In the genomic region with DNA sequence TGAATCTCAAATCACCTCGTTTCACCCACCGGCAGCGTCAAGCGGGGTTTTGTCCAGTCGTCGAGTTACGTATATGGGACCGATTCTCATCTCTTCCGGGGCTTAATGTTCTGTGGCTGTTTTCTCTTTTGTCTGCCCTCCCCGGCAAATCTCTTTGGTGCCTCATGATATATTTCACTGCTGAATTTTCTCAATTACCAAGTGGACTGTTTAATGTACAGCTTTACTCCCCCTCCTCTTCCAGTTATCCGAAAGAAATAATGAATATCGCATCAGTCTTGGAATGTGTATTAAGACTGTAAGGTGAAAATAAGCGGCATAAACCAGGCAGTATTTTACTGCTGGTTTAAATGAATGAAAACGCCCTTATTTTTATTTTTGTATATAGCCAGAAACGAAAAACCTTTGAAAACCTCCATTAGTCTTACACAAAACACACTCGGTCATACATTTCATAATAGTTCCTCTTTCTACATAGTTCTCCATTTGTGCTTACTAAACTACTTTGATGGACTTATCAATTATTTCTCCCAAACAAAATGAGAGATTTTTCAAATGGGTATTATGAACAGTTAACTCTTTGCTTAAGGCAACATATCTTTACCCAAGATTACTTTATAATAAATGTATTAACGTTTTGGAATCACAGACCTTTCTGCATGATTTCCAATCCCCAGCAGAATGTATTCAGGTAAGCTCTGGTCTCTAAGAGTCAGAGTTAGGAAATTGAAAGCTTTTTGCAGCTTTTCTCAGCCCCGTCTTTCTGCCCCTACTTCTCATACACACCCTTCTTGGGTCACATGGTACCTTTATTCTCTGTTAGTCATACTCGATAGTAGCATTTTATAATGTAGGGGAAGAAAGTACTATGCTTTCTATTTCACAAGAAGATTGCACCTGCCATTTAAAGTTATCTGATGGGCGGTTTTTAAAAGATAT, we compare ENCODE assay signal across 7 cellular contexts. TPM values are rescaled to one million over a fixed set of nuclear protein-coding genes. Genes with fewer than 3 reads are reported as not detected.
DNase-seq lines count a peak whose midpoint lies in the region; ATAC-seq and TF ChIP-seq lines count a peak whose summit lies in the region.

No MANE protein-coding gene starts in this region.

- H3K79me2 ChIP-seq in Karpas-422 (ENCODE audit: low read length), result peaks cover 60% of the 10 kb centered on the region

- H3K4me3 Mint-ChIP-seq in activated CD4-positive, alpha-beta memory T cell treated with anti-CD3 and anti-CD28 coated beads, Interleukin-2, amount 10 ng/mL, durations not matched to agents 7 days and 5 days, result peak overlapping the region; percentile 96

- H3K36me3 Mint-ChIP-seq in activated CD4-positive, alpha-beta memory T cell treated with anti-CD3 and anti-CD28 coated beads, Interleukin-2, amount 10 ng/mL, durations not matched to agents 7 days and 5 days (ENCODE audit: low read depth), result peaks cover 3% of the 10 kb centered on the region

- H3K9ac ChIP-seq in Karpas-422 (ENCODE audit: low read length) (peak overlapping the region; percentile 84), skeletal muscle satellite cell (ENCODE audit: low read depth, low read length) (peak overlapping the region; percentile 94)

- POLR2A ChIA-PET in activated CD4-positive, alpha-beta memory T cell treated with anti-CD3 and anti-CD28 coated beads, Interleukin-2, amount 10 ng/mL, durations not matched to agents 7 days and 5 days (lab: Charles Lee), result interaction anchor here (1.2 to 2.0 kb wide), 4 partner anchors 8 to 1965 kb away, joined by 4 to 7 read pairs (median 6); partner anchors contain the start of genes KDM6A, NDUFB11, RBM10 and SLC9A7

- H3K4me2 ChIP-seq in Karpas-422 (ENCODE audit: low read depth, low read length, poor library complexity, severe bottlenecking) (peak overlapping the region; percentile 86), skeletal muscle satellite cell (ENCODE audit: low read length) (peak overlapping the region; percentile 76)

- H3K27ac Mint-ChIP-seq in activated CD4-positive, alpha-beta memory T cell treated with anti-CD3 and anti-CD28 coated beads, Interleukin-2, amount 10 ng/mL, durations not matched to agents 7 days and 5 days, result peak overlapping the region; percentile 95

- intact Hi-C loops in right cardiac atrium (cut with DNase I), result no loop called here

- peak overlapping the region; percentile 59 for H3K4me3 ChIP-seq in GM12865 (ENCODE audit: low read depth, low read length)
- H3K4me3 ChIP-seq in Karpas-422 (ENCODE audit: low read length), result peak overlapping the region; percentile 83
- H3K4me3 ChIP-seq in right cardiac atrium (ENCODE audit: low read length), result peak overlapping the region; percentile 84
- peak overlapping the region; percentile 81 for H3K4me3 ChIP-seq in skeletal muscle satellite cell (ENCODE audit: low read length)

- H3K36me3 ChIP-seq in Karpas-422 (ENCODE audit: insufficient read depth, low read length) (no peaks in the 10 kb centered on the region), skeletal muscle satellite cell (ENCODE audit: insufficient read depth, low read length) (no peaks in the 10 kb centered on the region)

- H3K27me3 ChIP-seq in Karpas-422 (ENCODE audit: low read length) (no peaks in the 10 kb centered on the region), right cardiac atrium (ENCODE audit: control insufficient read depth, insufficient read depth) (no peaks in the 10 kb centered on the region), skeletal muscle satellite cell (ENCODE audit: control insufficient read depth, insufficient read depth, low read length) (peaks cover 4% of the 10 kb centered on the region)

- peak; percentile 36 for DNase-seq in GM12865 (ENCODE audit: low read depth)
- DNase-seq in Karpas-422, result peak; percentile 60
- peak; percentile 60 for DNase-seq in activated CD4-positive, alpha-beta memory T cell treated with anti-CD3 and anti-CD28 coated beads, Interleukin-2, amount 10 ng/mL, durations not matched to agents 7 days and 5 days
- no peak for DNase-seq in right cardiac atrium
- DNase-seq in cerebellum (ENCODE audit: low spot score), result no peak
- no peak for DNase-seq in OCI-M2 (lab: John Stamatoyannopoulos, UW; ENCODE audit: unreplicated experiment)

- no peaks in the 10 kb centered on the region for H3K9me2 ChIP-seq in Karpas-422 (replicated peaks; ENCODE audit: insufficient read depth, low read length)

- H3K9me3 Mint-ChIP-seq in activated CD4-positive, alpha-beta memory T cell treated with anti-CD3 and anti-CD28 coated beads, Interleukin-2, amount 10 ng/mL, durations not matched to agents 7 days and 5 days, result no peaks in the 10 kb centered on the region

- no peak overlapping the region for H2AFZ ChIP-seq in Karpas-422 (ENCODE audit: low read length)

- H3K27ac ChIP-seq in Karpas-422 (ENCODE audit: low read length), result peak overlapping the region; percentile 79
- H3K27ac ChIP-seq in right cardiac atrium (ENCODE audit: low read length), result peak overlapping the region; percentile 90

- peaks cover 9% of the 10 kb centered on the region for H3K4me1 Mint-ChIP-seq in activated CD4-positive, alpha-beta memory T cell treated with anti-CD3 and anti-CD28 coated beads, Interleukin-2, amount 10 ng/mL, durations not matched to agents 7 days and 5 days

- peaks cover 2% of the 10 kb centered on the region for H3K27me3 Mint-ChIP-seq in activated CD4-positive, alpha-beta memory T cell treated with anti-CD3 and anti-CD28 coated beads, Interleukin-2, amount 10 ng/mL, durations not matched to agents 7 days and 5 days

- H4K20me1 ChIP-seq in Karpas-422 (ENCODE audit: insufficient read depth, low read depth, low read length), result no peaks in the 10 kb centered on the region

- no peak for ATAC-seq in right cardiac atrium

- TF ChIP-seq CTCF in GM12865 (IDR thresholded peaks at IDR 0.05; ENCODE audit: insufficient read depth, low read depth, low read length, missing control alignments), result no peak

- CTCF ChIA-PET in activated CD4-positive, alpha-beta memory T cell treated with anti-CD3 and anti-CD28 coated beads, Interleukin-2, amount 10 ng/mL, durations not matched to agents 7 days and 5 days (lab: Charles Lee), result no interaction called here

- H3K4me1 ChIP-seq in Karpas-422 (ENCODE audit: low read length) (peaks cover 43% of the 10 kb centered on the region), right cardiac atrium (ENCODE audit: control insufficient read depth, insufficient read depth, low read length) (no peaks in the 10 kb centered on the region), skeletal muscle satellite cell (ENCODE audit: control insufficient read depth, insufficient read depth, low read length) (peaks cover 24% of the 10 kb centered on the region)

- WGBS in right cardiac atrium, result 2% methylated on average over 20 of the region's 20 CpGs

- H3K9me3 ChIP-seq in Karpas-422 (ENCODE audit: low read length), result no peaks in the 10 kb centered on the region
- no peaks in the 10 kb centered on the region for H3K9me3 ChIP-seq in right cardiac atrium (ENCODE audit: control insufficient read depth, low read length)
- no peaks in the 10 kb centered on the region for H3K9me3 ChIP-seq in skeletal muscle satellite cell (replicated peaks; ENCODE audit: low read length)

RNA-seq across cellular contexts. Expression of gene RP2, which starts 1.0 kb away (rescaled TPM):
- 7.2 and 17.0 TPM in 2 replicates for total RNA-seq in Karpas-422 (2014; rRNA removed; shearing (Covaris generic); ENCODE audit: low replicate concordance)
- total RNA-seq in activated CD4-positive, alpha-beta memory T cell treated with anti-CD3 and anti-CD28 coated beads, Interleukin-2, amount 10 ng/mL, durations not matched to agents 7 days and 5 days, result 10 to 100 TPM in 1 of 2 experiments, 1 to 10 TPM in 1; 9.8 to 10.8 TPM
- total RNA-seq in right cardiac atrium (1 to 10 TPM; 3.4 to 6.5 (median 5.1) TPM), cerebellum (16.8 TPM)
- polyA plus RNA-seq in right cardiac atrium, result 2.9 TPM
- 13.7 and 13.8 TPM in 2 replicates for total RNA-seq in skeletal muscle satellite cell (2012; rRNA removed)

Comparison
In these comparisons a context has a peak if more than half of its experiments do, and no peak if none do; other contexts are left out.
1. DNase-seq: peak in GM12865 (single experiment), Karpas-422 (single experiment) and activated CD4-positive, alpha-beta memory T cell treated with anti-CD3 and anti-CD28 coated beads, Interleukin-2, amount 10 ng/mL, durations not matched to agents 7 days and 5 days (single experiment); none in right cardiac atrium (0 of 3), cerebellum (single experiment) and OCI-M2 (single experiment).
2. Peak in every context shown above with its lines, with median percentiles within 50 percentile points of each other: H3K4me3 ChIP-seq.